ENCODE assay signal across 8 cellular contexts in genomic region chr10:59176241-59177030, GRCh38. TPM values are rescaled to one million over a fixed set of nuclear protein-coding genes. Genes with fewer than 3 reads are reported as not detected.
DNase-seq lines count a peak whose midpoint lies in the region; ATAC-seq, FAIRE-seq and TF ChIP-seq lines count a peak whose summit lies in the region.

TSS of gene PHYHIPL (plus strand) at chr10:59176643. CDS start at chr10:59176854, 211 bp downstream.

- no peaks in the 10 kb centered on the region for H3K9me3 ChIP-seq in body of pancreas

- H3K4me3 ChIP-seq in body of pancreas, result peak within 1 kb of the TSS; percentile 50 to 62

- TF ChIP-seq POLR2A in body of pancreas (IDR thresholded peaks at IDR 0.05), result peak; percentile 54 to 82 (median 73)
- no peak for TF ChIP-seq POLR2A in GM12891 (IDR thresholded peaks at IDR 0.05; ENCODE audit: low read depth, low read length)

- intact Hi-C loops in body of pancreas (cut with DNase I), result no loop called here

- peaks cover 9% of the 10 kb centered on the region for H3K4me1 ChIP-seq in body of pancreas

- no peaks in the 10 kb centered on the region for H3K36me3 ChIP-seq in body of pancreas (replicated peaks in 1 of 2; ENCODE audit: insufficient read depth in 1 of 2, low read depth in 2 of 2)

- no peaks in the 10 kb centered on the region for H3K27me3 ChIP-seq in body of pancreas

- H3K27ac ChIP-seq in body of pancreas (peak within 1 kb of the TSS; percentile 73 to 94 (median 84)), temporal lobe (ENCODE audit: low read depth, low read length) (peak within 1 kb of the TSS; percentile 87)

- TF ChIP-seq CTCF in body of pancreas (IDR thresholded peaks at IDR 0.05), result no peak

- no peak for FAIRE-seq in GM12891 (lab: Jason Lieb, UNC)

- ATAC-seq in body of pancreas (peak; percentile 84), left lobe of liver (peak; percentile 89)

- DNase-seq in Ammon's horn (ENCODE audit: low spot score) (peak; percentile 71), NCI-H1092 (lab: John Stamatoyannopoulos, UW) (peak; percentile 69), body of pancreas (peak; percentile 64 to 79 (median 72)), left lobe of liver (ENCODE audit: low spot score) (peak; percentile 60), GM12891 (ENCODE audit: insufficient read length, low spot score) (no peak), RPMI8226 (no peak)
- no peak for DNase-seq in stimulated activated CD4-positive, alpha-beta T cell treated with anti-CD3 and anti-CD28 coated beads, Interleukin-4, amount 100 ng/mL, for 4 hours

- WGBS in body of pancreas, 2 donors, result 0 to 1% methylated on average over 2 to 83 of the region's 90 CpGs

TF ChIP-seq in GM12891, 5 proteins besides CTCF, POLR2A, EP300 and RAD21:
- TF ChIP-seq PAX5 (IDR thresholded peaks at IDR 0.05; ENCODE audit: insufficient read depth, low read length, severe bottlenecking), result no peak
- TF ChIP-seq TAF1 (IDR thresholded peaks at IDR 0.05; ENCODE audit: low read depth, low read length), result no peak
- no peak for TF ChIP-seq SPI1 (IDR thresholded peaks at IDR 0.05; ENCODE audit: low read depth, low read length)
- TF ChIP-seq POLR2AphosphoS5 (IDR thresholded peaks at IDR 0.05; ENCODE audit: low read depth, low read length), result no peak
- no peak for TF ChIP-seq POU2F2 (IDR thresholded peaks at IDR 0.05; ENCODE audit: low read depth, low read length)

RNA-seq across cellular contexts. Expression of gene PHYHIPL, which starts in this region (rescaled TPM):
- 1 to 10 TPM in 1 of 2 donors, under 1 TPM in 1; 0.33 to 4.9 TPM for total RNA-seq in body of pancreas
- total RNA-seq in left lobe of liver, result 0.93 TPM
- 18.9 TPM for total RNA-seq in temporal lobe
- polyA plus RNA-seq in GM12891 (2012; ENCODE audit: low read depth, missing spikeins), result not detected

Comparison
In these comparisons a context has a peak if more than half of its experiments do, and no peak if none do; other contexts are left out.
1. Peak in DNase-seq and ATAC-seq in left lobe of liver; RNA of the gene not detected or under 1 TPM.
2. DNase-seq: peak in Ammon's horn (single experiment), NCI-H1092 (single experiment) and body of pancreas (4 of 4); none in GM12891 (single experiment), stimulated activated CD4-positive, alpha-beta T cell treated with anti-CD3 and anti-CD28 coated beads, Interleukin-4, amount 100 ng/mL, for 4 hours (0 of 2) and RPMI8226 (single experiment).